21 cellular contexts compared by ENCODE assay signal in the genomic region with DNA sequence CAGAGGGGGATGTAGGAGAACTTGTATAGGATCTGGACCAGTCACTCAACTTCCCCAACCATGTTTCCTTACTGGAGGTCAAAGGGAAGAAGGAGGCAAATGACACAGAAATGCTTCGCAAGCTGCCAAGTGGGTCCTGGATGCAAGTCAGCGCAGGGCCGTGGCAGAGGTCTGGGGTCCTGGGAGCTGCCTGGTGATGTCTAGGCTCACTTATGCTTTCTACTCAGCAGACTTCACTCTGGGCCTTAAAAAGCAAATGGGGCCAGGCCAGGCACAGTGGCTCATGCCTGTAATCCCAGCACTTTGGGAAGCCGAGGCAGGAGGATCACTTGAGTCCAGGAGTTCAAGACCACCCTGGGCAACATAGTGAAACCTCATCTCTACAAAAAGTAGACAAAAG. TPM values are rescaled to one million over a fixed set of nuclear protein-coding genes. Genes with fewer than 3 reads are reported as not detected.
A peak's percentile ranks its signal among the peaks of the same experiment; 100 is the strongest.
DNase-seq lines count a peak whose midpoint lies in the region; ATAC-seq and TF ChIP-seq lines count a peak whose summit lies in the region.
"Had no signal": no experiment of that assay in that cellular context is flagged by ENCODE, and none has a peak within 500 bp of the region (broad histone marks: within the 10 kb centered on the region; RNA-seq: fewer than 3 reads in every experiment).

No MANE protein-coding gene starts in this region.

- H3K4me1 ChIP-seq in gastroesophageal sphincter (peaks cover 8 to 100% (median 41%) of the 10 kb centered on the region in 3 donors), sigmoid colon (peaks cover 0 to 60% (median 56%) of the 10 kb centered on the region in 4 donors)

- H3K36me3 ChIP-seq in gastroesophageal sphincter = peaks cover 0 to 11% of the 10 kb centered on the region in 2 donors
- H3K36me3 ChIP-seq in sigmoid colon = peaks cover 0 to 4% (median 0%) of the 10 kb centered on the region in 4 donors
- H3K36me3 ChIP-seq: MG63 had no signal

- DNase-seq in left ventricle myocardium superior (peak; percentile 15), cardiac septum (ENCODE audit: low spot score) (no peak), sigmoid colon (no peak), DMS 273 treated with DMSO at 0.1 percent for 48 hours (lab: John Stamatoyannopoulos, UW) (no peak)
- DNase-seq: GM23248, H9, IMR-90, KG1, MG63, NCI-H1105 treated with DMSO at 0.1 percent for 48 hours, NCI-H146, NCI-H2029 treated with DMSO at 0.1 percent for 48 hours, NCI-H446 treated with DMSO at 0.1 percent for 48 hours, NCI-H526, NCI-H82, PC-9, SHP77 had no signal

- no peaks in the 10 kb centered on the region for H3K27me3 ChIP-seq in gastroesophageal sphincter
- H3K27me3 ChIP-seq in sigmoid colon = no peaks in the 10 kb centered on the region
- H3K27me3 ChIP-seq: MG63 had no signal

- TF ChIP-seq POLR2A in gastroesophageal sphincter (IDR thresholded peaks at IDR 0.05) (no peak), sigmoid colon (IDR thresholded peaks at IDR 0.05) (no peak), GM18505 (IDR thresholded peaks at IDR 0.05; ENCODE audit: borderline replicate concordance, extremely low read depth, insufficient read depth, insufficient read length) (no peak)

- ATAC-seq in left ventricle myocardium superior = no peak
- no peak for ATAC-seq in gastroesophageal sphincter
- no peak for ATAC-seq in GM18505 (IDR thresholded peaks at IDR 0.05; ENCODE audit: unreplicated experiment)
- ATAC-seq in HG03378 (IDR thresholded peaks at IDR 0.05; ENCODE audit: unreplicated experiment) = no peak

- TF ChIP-seq CTCF in gastroesophageal sphincter (IDR thresholded peaks at IDR 0.05) = no peak
- TF ChIP-seq CTCF in sigmoid colon (IDR thresholded peaks at IDR 0.05) = no peak

- H3K27ac ChIP-seq in gastroesophageal sphincter (peak overlapping the region; percentile 0 to 99 (median 80)), sigmoid colon (peak overlapping the region; percentile 55 to 97 (median 94))
- H3K27ac ChIP-seq: GM23248, PC-9 had no signal

- H3K4me3 ChIP-seq in gastroesophageal sphincter (no peak overlapping the region), sigmoid colon (no peak overlapping the region)
- H3K4me3 ChIP-seq: GM23248, MG63, PC-9 had no signal

- intact Hi-C loops in left ventricle myocardium superior (cut with micrococcal nuclease) (no loop called here), cardiac septum (cut with DNase I) (loop anchor here (5.0 kb wide), 1 partner anchor 109 kb away; no protein-coding TSS in a partner anchor), sigmoid colon (cut with DNase I) (no loop called here)

- WGBS in gastroesophageal sphincter (ENCODE audit: low coverage in 1 of 2), 2 donors = no CpG with 5 or more reads among the region's 4 CpGs
- WGBS in sigmoid colon, 2 donors = 96% methylated on average over 4 of the region's 4 CpGs

- TF ChIP-seq EP300 in gastroesophageal sphincter (IDR thresholded peaks at IDR 0.05) (no peak), sigmoid colon (IDR thresholded peaks at IDR 0.05) (no peak)

- H3K9me3 ChIP-seq in gastroesophageal sphincter (no peaks in the 10 kb centered on the region), sigmoid colon (no peaks in the 10 kb centered on the region)
- H3K9me3 ChIP-seq: MG63 had no signal

RNA-seq across cellular contexts. Expression of a gene that starts 19.9 kb away (rescaled TPM):
- total RNA-seq in left ventricle myocardium superior (20.2 TPM), cardiac septum (15.6 TPM), gastroesophageal sphincter (10 to 100 TPM; 42.8 to 89.1 (median 61.4) TPM), sigmoid colon (10 to 100 TPM; 32.3 to 54.6 (median 41.8) TPM)
- 10 to 100 TPM; 25.2 to 36.3 (median 25.3) TPM for polyA plus RNA-seq in sigmoid colon

RNA-seq across cellular contexts. Expression of a gene that starts 36.0 kb away (rescaled TPM):
- total RNA-seq in left ventricle myocardium superior (0.32 TPM), cardiac septum (0.94 TPM), gastroesophageal sphincter (10 to 100 TPM in 3 of 4 donors, 1 to 10 TPM in 1; 1.2 to 19.9 (median 15.3) TPM), sigmoid colon (1 to 10 TPM in 1 of 4 donors, under 1 TPM in 3; 0.49 to 1.6 (median 0.77) TPM)
- polyA plus RNA-seq in sigmoid colon = under 1 TPM; under 0.01 to 0.60 (median under 0.01) TPM
- total RNA-seq: GM23248, RPMI7951 had no signal
